11 cellular contexts compared by ENCODE assay signal in genomic region chr11:128696930-128697329, GRCh38.
DNase-seq lines count a peak whose midpoint lies in the region; ATAC-seq and TF ChIP-seq lines count a peak whose summit lies in the region.
"Had no signal": no experiment of that assay in that cellular context is flagged by ENCODE, and none has a peak within 500 bp of the region (broad histone marks: within the 10 kb centered on the region; RNA-seq: fewer than 3 reads in every experiment).

No MANE protein-coding gene starts in this region.

- H3K9me2 ChIP-seq in SU-DHL-6 (replicated peaks; ENCODE audit: insufficient read depth, low read length), result no peaks in the 10 kb centered on the region

- peak overlapping the region; percentile 84 for H3K4me2 ChIP-seq in SU-DHL-6 (ENCODE audit: low read depth, low read length, poor library complexity, severe bottlenecking)

- TF ChIP-seq CTCF in SU-DHL-6 (IDR thresholded peaks at IDR 0.05; ENCODE audit: insufficient read depth, low read length, poor library complexity, severe bottlenecking) (no peak), fibroblast of pulmonary artery (IDR thresholded peaks at IDR 0.05; ENCODE audit: low read length, missing control alignments) (no peak)

- ATAC-seq in GM21737 (IDR thresholded peaks at IDR 0.05; ENCODE audit: unreplicated experiment) (no peak), HG03097 (IDR thresholded peaks at IDR 0.05; ENCODE audit: low FRiP score, unreplicated experiment) (no peak)

- H3K9me3 ChIP-seq in SU-DHL-6 (ENCODE audit: insufficient read depth, low read length) (no peaks in the 10 kb centered on the region), subcutaneous abdominal adipose tissue (ENCODE audit: control insufficient read depth in 5 of 5, low read length in 5 of 5) (no peaks in the 10 kb centered on the region)

- peaks cover 85% of the 10 kb centered on the region for H3K79me2 ChIP-seq in SU-DHL-6 (ENCODE audit: insufficient read depth, low read length)

- H2AFZ ChIP-seq in SU-DHL-6 (ENCODE audit: low read depth, low read length, severe bottlenecking), result no peak overlapping the region

- H3K27ac ChIP-seq in SU-DHL-6 (ENCODE audit: low read depth, low read length), result no peak overlapping the region
- H3K27ac ChIP-seq in subcutaneous abdominal adipose tissue (ENCODE audit: low read depth, low read length), result peak overlapping the region; percentile 90
- H3K27ac ChIP-seq: SK-N-MC had no signal

- H3K9ac ChIP-seq in SU-DHL-6 (ENCODE audit: low read length) (peak overlapping the region; percentile 85), subcutaneous abdominal adipose tissue (ENCODE audit: low read length in 5 of 5) (peak overlapping the region in 1 of 5 donors; percentile 94)

- H3K36me3 ChIP-seq in SU-DHL-6 (ENCODE audit: low read length), result no peaks in the 10 kb centered on the region
- H3K36me3 ChIP-seq in subcutaneous abdominal adipose tissue (ENCODE audit: control insufficient read depth in 5 of 5, insufficient read depth in 5 of 5, low read length in 5 of 5), result peaks cover 0 to 8% (median 0%) of the 10 kb centered on the region in 5 donors

- no peaks in the 10 kb centered on the region for H3K27me3 ChIP-seq in SU-DHL-6 (ENCODE audit: low read length)
- peaks cover 0 to 14% (median 2%) of the 10 kb centered on the region in 5 donors for H3K27me3 ChIP-seq in subcutaneous abdominal adipose tissue (ENCODE audit: control insufficient read depth in 5 of 5, insufficient read depth in 4 of 5, low read length in 5 of 5)

- DNase-seq in activated effector memory CD4-positive, alpha-beta T cell treated with anti-CD3 and anti-CD28 coated beads, Interleukin-2, amount 50 U/mL, for 16 hours, result peak; percentile 74
- DNase-seq in activated effector memory CD4-positive, alpha-beta T cell treated with Interleukin-2 at 50 U/mL for 16 hours, result no peak
- no peak for DNase-seq in fibroblast of pulmonary artery (ENCODE audit: low read depth)
- DNase-seq in activated CD4-positive, alpha-beta T cell treated with anti-CD3 and anti-CD28 coated beads for 48 hours, result no peak
- DNase-seq: NCI-H1092, NCI-H774 had no signal

- no peaks in the 10 kb centered on the region for H3F3A ChIP-seq in SU-DHL-6 (ENCODE audit: insufficient read depth)

- peaks cover 6% of the 10 kb centered on the region; the same call in 1 of the 2 replicates for H4K20me1 ChIP-seq in SU-DHL-6 (ENCODE audit: low read depth, low read length)

- H3K4me1 ChIP-seq in subcutaneous abdominal adipose tissue (ENCODE audit: control insufficient read depth in 5 of 5, insufficient read depth in 5 of 5, low read length in 5 of 5), result peaks cover 0 to 76% (median 51%) of the 10 kb centered on the region in 5 donors

- peak overlapping the region; percentile 81 for H3K4me3 ChIP-seq in SU-DHL-6 (ENCODE audit: insufficient read depth, low read length, poor library complexity, severe bottlenecking)
- peak overlapping the region; percentile 96 for H3K4me3 ChIP-seq in fibroblast of pulmonary artery (replicated peaks; ENCODE audit: low read depth, low read length)
- H3K4me3 ChIP-seq in subcutaneous abdominal adipose tissue (ENCODE audit: low read depth in 1 of 5, low read length in 5 of 5), result peak overlapping the region in 4 of 5 donors; percentile 33 to 88 (median 80)
- H3K4me3 ChIP-seq: SK-N-MC had no signal
